1 cellular context compared by ENCODE assay signal in the genomic region with DNA sequence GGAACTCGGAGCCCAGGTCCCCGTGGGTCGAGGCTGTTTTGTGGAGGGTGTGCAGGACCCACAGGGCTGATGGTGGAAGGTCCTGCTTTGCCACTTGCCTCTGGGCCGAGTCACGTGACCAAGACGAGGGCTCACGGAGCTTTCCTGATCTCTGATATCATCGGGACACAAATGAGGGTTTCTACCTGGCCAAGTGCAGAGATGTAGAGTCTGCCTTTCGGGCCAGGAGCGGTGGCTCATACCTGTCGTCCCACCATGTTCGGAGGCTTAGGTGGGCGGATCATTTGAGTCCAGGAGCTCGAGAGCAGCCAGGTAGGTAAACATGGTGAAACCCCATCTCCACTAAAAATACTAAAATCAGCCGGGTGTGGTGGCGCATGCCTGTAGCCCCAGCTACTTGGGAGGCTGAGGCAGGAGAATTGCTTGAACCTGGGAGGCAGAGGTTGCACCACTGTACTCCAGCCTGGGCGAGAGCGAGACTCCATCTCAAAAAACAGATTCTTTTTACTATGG.
A peak's percentile ranks its signal among the peaks of the same experiment; 100 is the strongest.
TF ChIP-seq lines count a peak whose summit lies in the region.

No MANE protein-coding gene starts in this region.

TF ChIP-seq in GM12878, 131 proteins besides CTCF, POLR2A, EP300 and RAD21:
- TF ChIP-seq POLR2AphosphoS2 (IDR thresholded peaks at IDR 0.05; ENCODE audit: low read depth, low read length): peak; percentile 82
- peak; percentile 13; the same call in 1 of the 2 replicates for TF ChIP-seq PAX5 (IDR thresholded peaks at IDR 0.05; ENCODE audit: borderline replicate concordance, low read depth, low read length)
- TF ChIP-seq ZBED1 (IDR thresholded peaks at IDR 0.05; ENCODE audit: borderline replicate concordance): peak; percentile 17; the same call in 1 of the 2 replicates
- no peak for TF ChIP-seq NR2F1 (conservative IDR thresholded peaks at IDR 0.05)
- no peak for TF ChIP-seq KDM1A (IDR thresholded peaks at IDR 0.05; ENCODE audit: borderline replicate concordance)
- peak; percentile 63 for TF ChIP-seq POLR2AphosphoS5 (IDR thresholded peaks at IDR 0.05; ENCODE audit: low read length)
- peak; percentile 56; the same call in 1 of the 3 replicates for TF ChIP-seq POU2F2 (IDR thresholded peaks at IDR 0.05; ENCODE audit: borderline replicate concordance, low read depth, low read length)
